In the genomic region with DNA sequence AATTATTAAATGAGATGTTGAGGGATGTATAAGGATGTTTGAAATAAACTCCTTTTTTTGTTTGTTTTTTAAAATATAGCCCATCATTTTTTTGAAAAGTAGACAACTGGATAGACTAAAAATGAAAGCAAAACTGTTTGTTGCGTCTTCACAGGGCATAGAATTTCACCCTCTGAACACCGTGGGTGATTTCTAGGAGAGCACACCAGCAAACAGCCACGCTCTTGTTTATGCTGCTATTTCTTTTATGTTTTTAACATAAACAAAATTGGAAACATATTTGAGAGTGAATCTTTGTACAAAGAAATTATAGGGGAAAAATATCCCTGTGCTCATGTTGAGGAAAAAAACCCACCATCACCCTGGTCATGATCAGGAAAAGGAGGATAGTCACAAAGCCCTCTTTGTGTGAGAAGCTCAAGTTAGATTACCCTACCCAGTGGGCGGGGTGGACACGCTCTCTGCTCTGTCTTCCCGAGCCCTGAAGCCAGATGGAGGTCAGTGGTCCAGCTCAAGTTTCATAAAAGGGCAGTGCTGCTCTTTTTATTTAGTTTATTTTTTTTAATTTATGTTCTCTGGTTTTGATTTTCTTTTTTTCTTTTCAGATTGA, we compare ENCODE assay signal across 8 cellular contexts.
DNase-seq lines count a peak whose midpoint lies in the region; ATAC-seq and TF ChIP-seq lines count a peak whose summit lies in the region.

No MANE protein-coding gene starts in this region.

- H3K27me3 ChIP-seq in SJSA1 (replicated peaks) = no peaks in the 10 kb centered on the region

- no peaks in the 10 kb centered on the region for H3K36me3 ChIP-seq in SJSA1

- ATAC-seq in GM19351 (IDR thresholded peaks at IDR 0.05; ENCODE audit: unreplicated experiment) (peak; percentile 90), HG03139 (IDR thresholded peaks at IDR 0.05; ENCODE audit: unreplicated experiment) (peak; percentile 88), memory B cell (ENCODE audit: low read depth) (peak; percentile 53)

- H3K9me3 Mint-ChIP-seq in memory B cell = no peaks in the 10 kb centered on the region

- peak; percentile 59 for DNase-seq in GM03348 (ENCODE audit: low spot score)
- peak in 1 of 2 experiments; percentile 46 for DNase-seq in SJSA1 (ENCODE audit: low read depth in 1 of 2, low spot score in 2 of 2)
- no peak for DNase-seq in memory B cell (ENCODE audit: low spot score in 2 of 2)
- DNase-seq in substantia nigra (lab: John Stamatoyannopoulos, UW) = no peak
- no peak for DNase-seq in erythroblast (lab: John Stamatoyannopoulos, UW)
- DNase-seq in putamen (ENCODE audit: low spot score) = no peak

- H3K9me3 ChIP-seq in SJSA1 (replicated peaks) = no peaks in the 10 kb centered on the region

- H3K4me3 ChIP-seq in SJSA1 = peak overlapping the region; percentile 15; the same call in 1 of the 2 replicates

- H3K27me3 Mint-ChIP-seq in memory B cell = no peaks in the 10 kb centered on the region

- H3K27ac ChIP-seq in SJSA1 (peak overlapping the region; percentile 24; the same call in 1 of the 2 replicates), substantia nigra (ENCODE audit: low read depth, low read length, poor library complexity, severe bottlenecking) (no peak overlapping the region)

- H3K4me1 ChIP-seq in SJSA1 (replicated peaks) = peaks cover 2% of the 10 kb centered on the region

- H3K4me1 Mint-ChIP-seq in memory B cell = peaks cover 2% of the 10 kb centered on the region

- H3K27ac Mint-ChIP-seq in memory B cell = no peak overlapping the region

- TF ChIP-seq POLR2A in erythroblast (IDR thresholded peaks at IDR 0.05; ENCODE audit: low read length) = no peak

- H3K4me3 Mint-ChIP-seq in memory B cell = peak overlapping the region; percentile 11

- no peaks in the 10 kb centered on the region for H3K36me3 Mint-ChIP-seq in memory B cell
